1 cellular context compared by ENCODE assay signal in genomic region chr1:94418664-94419655, GRCh38.
TF ChIP-seq lines count a peak whose summit lies in the region.

No MANE protein-coding gene starts in this region.

TF ChIP-seq in HEK293, 187 proteins besides CTCF, POLR2A, EP300 and RAD21 (continued from another document and continues in another):
- TF ChIP-seq HIC1 (tag by site-specific recombination; IDR thresholded peaks at IDR 0.05) (peak; percentile 85), ZNF670 (tag by site-specific recombination; IDR thresholded peaks at IDR 0.05; ENCODE audit: low read depth) (no peak), ZFP3 (tag by site-specific recombination; IDR thresholded peaks at IDR 0.05; ENCODE audit: low read depth) (no peak), ZNF426 (tag by site-specific recombination; IDR thresholded peaks at IDR 0.05) (no peak), ZNF514 (tag by site-specific recombination; IDR thresholded peaks at IDR 0.05) (no peak), GFI1B (tag by site-specific recombination; IDR thresholded peaks at IDR 0.05) (no peak), ZBTB17 (tag by site-specific recombination; IDR thresholded peaks at IDR 0.05) (peak; percentile 76), ZBTB7A (tag by site-specific recombination; IDR thresholded peaks at IDR 0.05; ENCODE audit: low read depth) (no peak), INSM2 (tag by site-specific recombination; IDR thresholded peaks at IDR 0.05) (no peak), RBAK (tag by site-specific recombination; IDR thresholded peaks at IDR 0.05) (no peak), ZNF350 (tag by site-specific recombination; IDR thresholded peaks at IDR 0.05) (no peak), ZNF280D (tag by site-specific recombination; IDR thresholded peaks at IDR 0.05) (no peak), SCRT2 (tag by site-specific recombination; IDR thresholded peaks at IDR 0.05) (no peak), ZSCAN5A (tag by site-specific recombination; IDR thresholded peaks at IDR 0.05) (no peak; the same call in 1 of the 2 replicates), AEBP2 (tag by site-specific recombination; IDR thresholded peaks at IDR 0.05; ENCODE audit: borderline replicate concordance) (no peak), ZNF747 (tag by site-specific recombination; IDR thresholded peaks at IDR 0.05) (no peak), ZNF274 (IDR thresholded peaks at IDR 0.05; ENCODE audit: low read length) (no peak), ZNF274 (tag by site-specific recombination; IDR thresholded peaks at IDR 0.05; ENCODE audit: borderline replicate concordance) (no peak), ZNF791 (tag by site-specific recombination; IDR thresholded peaks at IDR 0.05) (no peak), ZNF391 (tag by site-specific recombination; IDR thresholded peaks at IDR 0.05; ENCODE audit: borderline replicate concordance, low read depth) (0 out of 2 replicates have a peak, but pooled peaks have one; percentile 5), ZFHX2 (tag by site-specific recombination; conservative IDR thresholded peaks at IDR 0.05) (0 out of 2 replicates have a peak, but pooled peaks have one; percentile 16), ZNF366 (tag by site-specific recombination; conservative IDR thresholded peaks at IDR 0.05) (peak; percentile 7; the same call in 1 of the 2 replicates), OVOL3 (tag by site-specific recombination; IDR thresholded peaks at IDR 0.05) (no peak), PRDM2 (tag by site-specific recombination; IDR thresholded peaks at IDR 0.05; ENCODE audit: borderline replicate concordance) (no peak; the same call in 1 of the 2 replicates), ZNF394 (tag by site-specific recombination; IDR thresholded peaks at IDR 0.05; ENCODE audit: borderline replicate concordance) (no peak), ZNF398 (tag by site-specific recombination; IDR thresholded peaks at IDR 0.05) (peak; percentile 80), GLIS2 (tag by site-specific recombination; IDR thresholded peaks at IDR 0.05) (peak; percentile 64; the same call in 1 of the 2 replicates), ZNF404 (tag by site-specific recombination; IDR thresholded peaks at IDR 0.05) (no peak), ZNF132 (tag by site-specific recombination; IDR thresholded peaks at IDR 0.05; ENCODE audit: borderline replicate concordance) (no peak), ZNF549 (tag by site-specific recombination; IDR thresholded peaks at IDR 0.05) (no peak), ZNF585B (tag by site-specific recombination; IDR thresholded peaks at IDR 0.05) (no peak), REPIN1 (tag by site-specific recombination; IDR thresholded peaks at IDR 0.05; ENCODE audit: low read depth) (no peak), ZNF488 (tag by site-specific recombination; IDR thresholded peaks at IDR 0.05) (no peak), BCL6B (tag by site-specific recombination; IDR thresholded peaks at IDR 0.05) (no peak), KLF8 (tag by site-specific recombination; IDR thresholded peaks at IDR 0.05) (no peak; the same call in 1 of the 2 replicates), ZNF341 (tag by site-specific recombination; IDR thresholded peaks at IDR 0.05; ENCODE audit: low read depth) (no peak), ZNF654 (tag by site-specific recombination; IDR thresholded peaks at IDR 0.05; ENCODE audit: low read depth) (no peak), TCF7L2 (IDR thresholded peaks at IDR 0.05; ENCODE audit: borderline replicate concordance, low read depth, low read length) (no peak), ZNF843 (tag by site-specific recombination; IDR thresholded peaks at IDR 0.05) (no peak), ZBTB8A (tag by site-specific recombination; IDR thresholded peaks at IDR 0.05) (no peak; the same call in 1 of the 2 replicates), ZNF133 (tag by site-specific recombination; IDR thresholded peaks at IDR 0.05) (no peak), ZNF610 (tag by site-specific recombination; IDR thresholded peaks at IDR 0.05; ENCODE audit: borderline replicate concordance) (no peak; the same call in 1 of the 2 replicates), MYNN (tag by site-specific recombination; IDR thresholded peaks at IDR 0.05; ENCODE audit: borderline replicate concordance) (no peak)
